27 cellular contexts compared by ENCODE assay signal in genomic region chr5:162119801-162120200, GRCh38. TPM values are rescaled to one million over a fixed set of nuclear protein-coding genes. Genes with fewer than 3 reads are reported as not detected.
"Had no signal": no experiment of that assay in that cellular context is flagged by ENCODE, and none has a peak within 500 bp of the region (broad histone marks: within the 10 kb centered on the region; RNA-seq: fewer than 3 reads in every experiment).

No MANE protein-coding gene starts in this region.

- H3K27ac Mint-ChIP-seq: effector memory CD8-positive, alpha-beta T cell; endodermal cell; mesothelial cell of epicardium had no signal

- H3K4me1 Mint-ChIP-seq: endodermal cell, mesothelial cell of epicardium had no signal

- H3K9me3 Mint-ChIP-seq: endodermal cell, mesothelial cell of epicardium had no signal

- DNase-seq: dermis blood vessel endothelial cell; effector CD8-positive, alpha-beta T cell; effector memory CD8-positive, alpha-beta T cell; endodermal cell; erythroblast; esophagus squamous epithelium; foreskin fibroblast; foreskin melanocyte; gastrocnemius medialis; glutamatergic neuron; heart right ventricle; left cardiac atrium; left lung; left ventricle myocardium superior; lower lobe of right lung; mesenchymal stem cell; mucosa of descending colon had no signal

- H3K4me3 ChIP-seq: coronary artery, esophagus squamous epithelium, gastrocnemius medialis, heart right ventricle, left lung, lower lobe of right lung, mucosa of descending colon had no signal

- H3K4me3 Mint-ChIP-seq: effector memory CD8-positive, alpha-beta T cell; endodermal cell; mesothelial cell of epicardium had no signal

- H3K27me3 ChIP-seq: esophagus squamous epithelium, gastrocnemius medialis, heart right ventricle, left lung had no signal

- H3K9me3 ChIP-seq: esophagus squamous epithelium, gastrocnemius medialis, heart right ventricle, left lung, lower lobe of right lung, mucosa of descending colon had no signal

- H3K4me1 ChIP-seq: esophagus squamous epithelium, gastrocnemius medialis, heart right ventricle, left lung, lower lobe of right lung had no signal

- H3K27ac ChIP-seq: coronary artery, epithelial cell of prostate, esophagus squamous epithelium, gastrocnemius medialis, heart right ventricle, left lung, lower lobe of right lung had no signal

- H3K36me3 Mint-ChIP-seq: mesothelial cell of epicardium had no signal

- H3K36me3 ChIP-seq: esophagus squamous epithelium, gastrocnemius medialis, heart right ventricle, left lung, lower lobe of right lung had no signal

- H3K27me3 Mint-ChIP-seq: effector memory CD8-positive, alpha-beta T cell had no signal

RNA-seq across cellular contexts. Expression of gene GABRG2, which starts 52.2 kb away (rescaled TPM):
- total RNA-seq: dermis blood vessel endothelial cell, esophagus mucosa, esophagus squamous epithelium, gastrocnemius medialis, glomerular endothelial cell, heart right ventricle, kidney epithelial cell, left cardiac atrium, left ventricle myocardium superior, lower leg skin, lower lobe of right lung, lung microvascular endothelial cell, mesenteric fat pad, myocyte had no signal
